25 cellular contexts compared by ENCODE assay signal in genomic region chr12:108363165-108363564, GRCh38. TPM values are rescaled to one million over a fixed set of nuclear protein-coding genes. Genes with fewer than 3 reads are reported as not detected.
DNase-seq lines count a peak whose midpoint lies in the region; ATAC-seq, FAIRE-seq and TF ChIP-seq lines count a peak whose summit lies in the region.
"Had no signal": no experiment of that assay in that cellular context is flagged by ENCODE, and none has a peak within 500 bp of the region (broad histone marks: within the 10 kb centered on the region; RNA-seq: fewer than 3 reads in every experiment).

No MANE protein-coding gene starts in this region.

- in situ Hi-C loops in HepG2 (cut with HindIII; ENCODE audit: extremely low pct_ligation_motif_present, low pct_unique_long_range_greater_than_20kb) = no loop called here

- WGBS in HepG2 (ENCODE audit: low lambda C conversion rate) = 29% methylated on average over 11 of the region's 11 CpGs
- WGBS in right lobe of liver (ENCODE audit: insufficient coverage, low coverage, low lambda C conversion rate, missing lambda C conversion rate) = 54% methylated on average over 11 of the region's 11 CpGs
- 73 to 84% methylated on average over 11 of the region's 11 CpGs for whole genome bisulfite sequencing in pancreas, 2 donors

- intact Hi-C loops in HepG2 (cut with micrococcal nuclease; ENCODE audit: unreplicated experiment) (no loop called here), right lobe of liver (cut with DNase I) (no loop called here), pancreas (cut with DNase I) (no loop called here)

- TF ChIP-seq RAD21 in HepG2 (CRISPR knock-in tag; IDR thresholded peaks at IDR 0.05) = no peak

- CTCF ChIA-PET in HepG2 (lab: Yijun Ruan, JAX; ENCODE audit: low intra/inter-chr PET ratio, low total read pairs) = no interaction called here

- no peak overlapping the region for H3K9ac ChIP-seq in HepG2 (ENCODE audit: insufficient read depth, low read depth, low read length)

- no peak overlapping the region for H3K4me3 Mint-ChIP-seq in nephron progenitor cell
- H3K4me3 Mint-ChIP-seq in stimulated activated naive B cell treated with anti-CD40 and anti-IgM and Interleukin-4, amounts not matched to agents 10 μg/mL and 1 μg/mL and 100 μg/mL, for 72 hours = no peak overlapping the region
- H3K4me3 Mint-ChIP-seq: B cell; CD8-positive, alpha-beta memory T cell; HFFc6 had no signal

- H2AFZ ChIP-seq in HepG2 (ENCODE audit: low read length) = no peak overlapping the region

- no peak overlapping the region for H3K4me2 ChIP-seq in HepG2 (ENCODE audit: low read depth, low read length)

- H3K27me3 ChIP-seq in HepG2 (ENCODE audit: control insufficient read depth in 1 of 2, insufficient read depth in 2 of 2, low read length in 2 of 2) = peaks cover 0 to 10% of the 10 kb centered on the region in 2 experiments; a peak in 1 of 5 replicates
- H3K27me3 ChIP-seq in right lobe of liver = no peaks in the 10 kb centered on the region
- no peaks in the 10 kb centered on the region for H3K27me3 ChIP-seq in pancreas

- no peak for DNase-seq in HepG2 (ENCODE audit: low spot score)
- no peak for DNase-seq in right lobe of liver
- DNase-seq in coronary artery (ENCODE audit: low spot score) = peak; percentile 33
- no peak for DNase-seq in nephron progenitor cell
- DNase-seq in stimulated activated naive B cell treated with anti-CD40 and anti-IgM and Interleukin-4, amounts not matched to agents 10 μg/mL and 1 μg/mL and 100 μg/mL, for 72 hours = no peak
- no peak for DNase-seq in pancreas
- no peak for DNase-seq in HuH-7.5 (ENCODE audit: low spot score)
- no peak for DNase-seq in NCI-H1092 (lab: John Stamatoyannopoulos, UW)
- DNase-seq: CD8-positive, alpha-beta memory T cell; H7; HFFc6; Karpas-422; NCI-H1092 treated with DMSO at 0.1 percent for 48 hours; NCI-H1436; NCI-H187; NCI-H2081 treated with DMSO at 0.1 percent for 48 hours; NCI-H2171; NCI-H226; NCI-H510A; NCI-H69; SHP77 treated with DMSO at 0.1 percent for 48 hours had no signal

- peak overlapping the region; percentile 18 for H3K27ac Mint-ChIP-seq in nephron progenitor cell
- H3K27ac Mint-ChIP-seq in stimulated activated naive B cell treated with anti-CD40 and anti-IgM and Interleukin-4, amounts not matched to agents 10 μg/mL and 1 μg/mL and 100 μg/mL, for 72 hours = no peak overlapping the region
- H3K27ac Mint-ChIP-seq: B cell; CD8-positive, alpha-beta memory T cell; HFFc6 had no signal

- no peaks in the 10 kb centered on the region for H3K79me2 ChIP-seq in HepG2 (ENCODE audit: insufficient read depth, low read length)

- FAIRE-seq in HepG2 (lab: Jason Lieb, UNC) = no peak
- no peak for FAIRE-seq in pancreas (lab: Jason Lieb, UNC)

- no peaks in the 10 kb centered on the region for H3K36me3 Mint-ChIP-seq in nephron progenitor cell (ENCODE audit: low read depth)
- no peaks in the 10 kb centered on the region for H3K36me3 Mint-ChIP-seq in stimulated activated naive B cell treated with anti-CD40 and anti-IgM and Interleukin-4, amounts not matched to agents 10 μg/mL and 1 μg/mL and 100 μg/mL, for 72 hours
- H3K36me3 Mint-ChIP-seq: CD8-positive, alpha-beta memory T cell had no signal

- POLR2A ChIA-PET in HepG2 (lab: Yijun Ruan, JAX) = no interaction called here

- TF ChIP-seq EP300 in HepG2 (IDR thresholded peaks at IDR 0.05; ENCODE audit: low read depth in 2 of 2, low read length in 2 of 2) = no peak
- no peak for TF ChIP-seq EP300 in HepG2 (CRISPR knock-in tag; IDR thresholded peaks at IDR 0.05; ENCODE audit: borderline replicate concordance)

- H3K4me3 ChIP-seq in HepG2 (replicated peaks in 1 of 3; ENCODE audit: insufficient read depth in 1 of 3, low read depth in 2 of 3, low read length in 3 of 3) (no peak overlapping the region), right lobe of liver (no peak overlapping the region), coronary artery (no peak overlapping the region), pancreas (no peak overlapping the region)

- TF ChIP-seq CTCF in HepG2 (CRISPR knock-in tag; IDR thresholded peaks at IDR 0.05) = no peak
- TF ChIP-seq CTCF in right lobe of liver (IDR thresholded peaks at IDR 0.05) = no peak
- no peak for TF ChIP-seq CTCF in coronary artery (IDR thresholded peaks at IDR 0.05)
- TF ChIP-seq CTCF in nephron progenitor cell (IDR thresholded peaks at IDR 0.05) = no peak
- no peak for TF ChIP-seq CTCF in pancreas (IDR thresholded peaks at IDR 0.05)

- H3K27me3 Mint-ChIP-seq in nephron progenitor cell (ENCODE audit: low read depth, poor library complexity) = peaks cover 4% of the 10 kb centered on the region
- H3K27me3 Mint-ChIP-seq in stimulated activated naive B cell treated with anti-CD40 and anti-IgM and Interleukin-4, amounts not matched to agents 10 μg/mL and 1 μg/mL and 100 μg/mL, for 72 hours = peaks cover 26 to 28% of the 10 kb centered on the region in 2 donors

- ATAC-seq in HepG2 (no peak), right lobe of liver (no peak), pancreas (no peak)
- ATAC-seq in stimulated activated naive B cell treated with anti-CD40 and anti-IgM and Interleukin-4, amounts not matched to agents 10 μg/mL and 1 μg/mL and 100 μg/mL, for 72 hours (replicated peaks) = no peak

- no peaks in the 10 kb centered on the region for H3K9me3 ChIP-seq in HepG2 (ENCODE audit: low read length)
- no peaks in the 10 kb centered on the region for H3K9me3 ChIP-seq in right lobe of liver
- no peaks in the 10 kb centered on the region for H3K9me3 ChIP-seq in pancreas

- no TSS peak for BruUV-seq in HepG2 (replicated peaks; lab: Mats Ljungman, UMichigan)

- H3K4me1 ChIP-seq in HepG2 (ENCODE audit: insufficient read depth, low read length) (no peaks in the 10 kb centered on the region), right lobe of liver (no peaks in the 10 kb centered on the region), pancreas (no peaks in the 10 kb centered on the region)

- H3K36me3 ChIP-seq in HepG2 (replicated peaks in 1 of 2; ENCODE audit: control insufficient read depth in 1 of 2, insufficient read depth in 2 of 2, low read length in 2 of 2) = no peaks in the 10 kb centered on the region
- H3K36me3 ChIP-seq in right lobe of liver = no peaks in the 10 kb centered on the region
- no peaks in the 10 kb centered on the region for H3K36me3 ChIP-seq in pancreas

- no peak overlapping the region for H3K27ac ChIP-seq in HepG2 (ENCODE audit: extremely low read length, insufficient read depth, low read length)
- H3K27ac ChIP-seq in right lobe of liver = no peak overlapping the region
- no peak overlapping the region for H3K27ac ChIP-seq in coronary artery
- no peak overlapping the region for H3K27ac ChIP-seq in pancreas
- H3K27ac ChIP-seq: 22Rv1, C4-2B, RWPE1 had no signal

- H4K20me1 ChIP-seq in HepG2 (ENCODE audit: insufficient read depth, low read length) = no peaks in the 10 kb centered on the region

- TF ChIP-seq POLR2A in HepG2 (IDR thresholded peaks at IDR 0.05; ENCODE audit: insufficient read depth in 1 of 2, low read depth in 2 of 2, low read length in 2 of 2) = no peak
- no peak for TF ChIP-seq POLR2A in right lobe of liver (IDR thresholded peaks at IDR 0.05)

- H3K4me1 Mint-ChIP-seq in nephron progenitor cell = peaks cover 20% of the 10 kb centered on the region
- peaks cover 9% of the 10 kb centered on the region in 2 donors for H3K4me1 Mint-ChIP-seq in stimulated activated naive B cell treated with anti-CD40 and anti-IgM and Interleukin-4, amounts not matched to agents 10 μg/mL and 1 μg/mL and 100 μg/mL, for 72 hours
- H3K4me1 Mint-ChIP-seq: CD8-positive, alpha-beta memory T cell had no signal

- H3K9me3 Mint-ChIP-seq in nephron progenitor cell = no peaks in the 10 kb centered on the region
- H3K9me3 Mint-ChIP-seq in stimulated activated naive B cell treated with anti-CD40 and anti-IgM and Interleukin-4, amounts not matched to agents 10 μg/mL and 1 μg/mL and 100 μg/mL, for 72 hours = peaks cover 5 to 7% of the 10 kb centered on the region in 2 donors
- H3K9me3 Mint-ChIP-seq: CD8-positive, alpha-beta memory T cell had no signal

TF ChIP-seq in HepG2, 621 proteins besides CTCF, POLR2A, EP300 and RAD21 (continues in another document):
- TF ChIP-seq ZSCAN25 (CRISPR knock-in tag; IDR thresholded peaks at IDR 0.05) = no peak
- TF ChIP-seq FOXA1 (IDR thresholded peaks at IDR 0.05) = peak; percentile 9; the same call in 1 of the 2 replicates
- no peak for TF ChIP-seq FOXA1 (CRISPR knock-in tag; IDR thresholded peaks at IDR 0.05)

RNA-seq across cellular contexts. Expression of gene CMKLR1, which starts 24.1 kb away (rescaled TPM):
- not detected in 2 replicates for total RNA-seq in HepG2 (2016; rRNA removed; fragmentation: Illumina TruSeq; extraction: Trizol)
- not detected in 2 replicates for total RNA-seq in HepG2 (2016; cell fraction: cytosol; rRNA removed; fragmentation: Illumina TruSeq; extraction: Trizol; ENCODE audit: low read depth)
- total RNA-seq in HepG2 (2016; cell fraction: insoluble cytoplasmic fraction; rRNA removed; fragmentation: Illumina TruSeq; extraction: Trizol) = not detected in 2 replicates
- not detected in 2 replicates for total RNA-seq in HepG2 (2016; cell fraction: membrane; rRNA removed; fragmentation: Illumina TruSeq; extraction: Trizol)
- total RNA-seq in HepG2 (2016; cell fraction: nucleus; rRNA removed; fragmentation: Illumina TruSeq; extraction: Trizol) = not detected in 2 replicates
- polyA plus RNA-seq in HepG2 (2011; rRNA removed) = not detected in 2 replicates
- 0.03 TPM in 1 of 2 replicates, not detected in the other for polyA plus RNA-seq in HepG2 (2011; cell fraction: cytosol; rRNA removed)
- not detected in 2 replicates for polyA plus RNA-seq in HepG2 (2011; cell fraction: nucleus; rRNA removed)
- polyA plus RNA-seq in HepG2 (2012) = not detected in 2 replicates
- not detected in 2 replicates for polyA plus RNA-seq in HepG2 (2016; cell fraction: cytosol; fragmentation: Illumina TruSeq; extraction: Trizol; ENCODE audit: low read depth)
- polyA plus RNA-seq in HepG2 (2016; cell fraction: insoluble cytoplasmic fraction; fragmentation: Illumina TruSeq; extraction: Trizol; ENCODE audit: low read depth) = not detected in 2 replicates
- not detected in 2 replicates for polyA plus RNA-seq in HepG2 (2016; cell fraction: membrane; fragmentation: Illumina TruSeq; extraction: Trizol; ENCODE audit: low read depth)
- polyA plus RNA-seq in HepG2 (2016; cell fraction: nucleus; fragmentation: Illumina TruSeq; extraction: Trizol; ENCODE audit: insufficient read depth, low read depth) = not detected in 2 replicates
- not detected in 2 replicates for polyA minus RNA-seq in HepG2 (2011; rRNA and poly(A)+ RNA removed; ENCODE audit: low replicate concordance)
- polyA minus RNA-seq in HepG2 (2011; cell fraction: cytosol; rRNA and poly(A)+ RNA removed) = not detected in 2 replicates
- not detected in 2 replicates for polyA minus RNA-seq in HepG2 (2011; cell fraction: nucleus; rRNA and poly(A)+ RNA removed)
- total RNA-seq in right lobe of liver = 1 to 10 TPM; 1.5 to 8.2 (median 4.2) TPM
- total RNA-seq in pancreas = 1 to 10 TPM; 1.1 to 7.4 (median 2.5) TPM
- 1 to 10 TPM in 1 of 2 donors, under 1 TPM in 1; 0.95 to 1.2 TPM for polyA plus RNA-seq in pancreas
- total RNA-seq: HFFc6 had no signal
